In the genomic region with DNA sequence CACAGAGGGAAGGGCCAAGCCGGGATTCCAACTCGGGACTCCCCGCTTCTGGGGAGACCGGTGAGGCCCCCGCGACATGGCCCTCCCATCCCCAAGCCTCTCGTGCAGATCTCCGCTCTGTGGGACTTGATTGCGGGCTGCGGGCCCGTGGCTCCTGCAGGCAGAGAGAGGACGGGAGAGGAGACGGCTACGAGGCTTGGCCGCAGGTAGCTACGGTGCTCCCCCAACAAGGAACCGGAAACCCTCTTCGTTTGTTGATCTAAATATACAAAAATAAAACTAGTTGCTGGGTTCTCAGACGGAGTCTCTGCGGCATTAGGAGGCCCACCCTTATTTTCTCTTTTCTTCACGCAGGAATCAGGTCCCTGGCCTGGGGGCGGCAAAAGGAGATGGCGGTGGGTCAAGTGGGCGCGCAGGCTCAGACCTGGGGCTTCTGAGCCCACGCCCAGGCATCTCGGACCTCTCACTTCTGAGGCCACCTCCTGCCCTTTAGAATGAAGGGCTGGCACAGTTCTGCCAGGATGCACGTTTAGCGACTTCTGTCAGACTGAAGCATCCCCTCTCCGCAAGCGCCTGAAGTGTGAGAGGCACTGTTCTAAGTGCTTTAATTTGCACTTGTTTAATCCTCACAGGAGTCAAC, we compare ENCODE assay signal across 8 cellular contexts. TPM values are rescaled to one million over a fixed set of nuclear protein-coding genes. Genes with fewer than 3 reads are reported as not detected.
DNase-seq lines count a peak whose midpoint lies in the region; ATAC-seq and TF ChIP-seq lines count a peak whose summit lies in the region.

No MANE protein-coding gene starts in this region.

- peaks cover 8% of the 10 kb centered on the region for H3K36me3 ChIP-seq in CD4-positive, CD25-positive, alpha-beta regulatory T cell (ENCODE audit: control insufficient read depth, insufficient read depth, low read length)
- H3K36me3 ChIP-seq in ovary = no peaks in the 10 kb centered on the region

- intact Hi-C loops in activated CD8-positive, alpha-beta T cell treated with anti-CD3 and anti-CD28 coated beads for 36 hours (cut with micrococcal nuclease) = no loop called here
- intact Hi-C loops in ovary (cut with DNase I) = no loop called here

- H3K27me3 ChIP-seq in CD4-positive, CD25-positive, alpha-beta regulatory T cell (ENCODE audit: control insufficient read depth, insufficient read depth, low read length) = no peaks in the 10 kb centered on the region
- no peaks in the 10 kb centered on the region for H3K27me3 ChIP-seq in ovary

- H3K27ac ChIP-seq in CD4-positive, CD25-positive, alpha-beta regulatory T cell (ENCODE audit: insufficient read depth, low read length, poor library complexity, severe bottlenecking) = peak overlapping the region; percentile 94
- H3K27ac ChIP-seq in ovary = peak overlapping the region; percentile 94 to 98

- peaks cover 8% of the 10 kb centered on the region for H3K36me3 Mint-ChIP-seq in CD4-positive, CD25-positive, alpha-beta regulatory T cell
- H3K36me3 Mint-ChIP-seq in activated CD8-positive, alpha-beta T cell treated with anti-CD3 and anti-CD28 coated beads for 36 hours (ENCODE audit: low read depth) = peaks cover 1% of the 10 kb centered on the region

- peaks cover 28% of the 10 kb centered on the region for H3K4me1 ChIP-seq in CD4-positive, CD25-positive, alpha-beta regulatory T cell (ENCODE audit: control insufficient read depth, insufficient read depth, low read length, poor library complexity, severe bottlenecking)
- H3K4me1 ChIP-seq in ovary (ENCODE audit: insufficient read depth) = peaks cover 6% of the 10 kb centered on the region

- DNase-seq in CD4-positive, CD25-positive, alpha-beta regulatory T cell = peak in 2 of 3 donors; percentile 75 to 77
- DNase-seq in activated CD8-positive, alpha-beta T cell treated with anti-CD3 and anti-CD28 coated beads for 36 hours = peak; percentile 60
- no peak for DNase-seq in fibroblast of mammary gland (ENCODE audit: low read depth)
- DNase-seq in ovary = peak; percentile 20 to 55 (median 42)
- no peak for DNase-seq in D341Med (ENCODE audit: low spot score)
- DNase-seq in GOT3 (lab: John Stamatoyannopoulos, UW) = no peak

- H3K4me3 Mint-ChIP-seq in CD4-positive, CD25-positive, alpha-beta regulatory T cell = peak overlapping the region; percentile 90 to 99 (median 92)
- H3K4me3 Mint-ChIP-seq in activated CD8-positive, alpha-beta T cell treated with anti-CD3 and anti-CD28 coated beads for 36 hours = peak overlapping the region; percentile 78

- TF ChIP-seq CTCF in activated CD8-positive, alpha-beta T cell treated with anti-CD3 and anti-CD28 coated beads for 36 hours (IDR thresholded peaks at IDR 0.05) = no peak
- TF ChIP-seq CTCF in fibroblast of mammary gland (conservative IDR thresholded peaks at IDR 0.05; ENCODE audit: control insufficient read depth, insufficient read depth, low read depth, low read length) (no peak), ovary (IDR thresholded peaks at IDR 0.05) (no peak)

- CTCF ChIA-PET in activated CD8-positive, alpha-beta T cell treated with anti-CD3 and anti-CD28 coated beads for 36 hours (lab: Charles Lee) = interaction anchor here (2.3 to 4.3 kb wide), 4 partner anchors 14 to 48 kb away, joined by 5 to 26 read pairs (median 20); no protein-coding TSS in a partner anchor

- no peaks in the 10 kb centered on the region for H3K9me3 Mint-ChIP-seq in CD4-positive, CD25-positive, alpha-beta regulatory T cell
- H3K9me3 Mint-ChIP-seq in activated CD8-positive, alpha-beta T cell treated with anti-CD3 and anti-CD28 coated beads for 36 hours = no peaks in the 10 kb centered on the region

- no peak for TF ChIP-seq POLR2A in ovary (IDR thresholded peaks at IDR 0.05)

- no peak for TF ChIP-seq EP300 in ovary (IDR thresholded peaks at IDR 0.05)

- ATAC-seq in CD4-positive, CD25-positive, alpha-beta regulatory T cell (ENCODE audit: low read depth in 2 of 2) = peak; percentile 25 to 26
- ATAC-seq in GM19463 (IDR thresholded peaks at IDR 0.05; ENCODE audit: unreplicated experiment) (peak; percentile 18), HG03520 (IDR thresholded peaks at IDR 0.05; ENCODE audit: unreplicated experiment) (peak; percentile 23)
- ATAC-seq in activated CD8-positive, alpha-beta T cell treated with anti-CD3 and anti-CD28 coated beads for 36 hours = peak; percentile 28

- H3K9me3 ChIP-seq in CD4-positive, CD25-positive, alpha-beta regulatory T cell (ENCODE audit: control insufficient read depth in 2 of 2, low read length in 2 of 2) = no peaks in the 10 kb centered on the region
- no peaks in the 10 kb centered on the region for H3K9me3 ChIP-seq in ovary

- H3K27ac Mint-ChIP-seq in CD4-positive, CD25-positive, alpha-beta regulatory T cell = peak overlapping the region; percentile 92 to 97 (median 96)
- H3K27ac Mint-ChIP-seq in activated CD8-positive, alpha-beta T cell treated with anti-CD3 and anti-CD28 coated beads for 36 hours = peak overlapping the region; percentile 90

- POLR2A ChIA-PET in activated CD8-positive, alpha-beta T cell treated with anti-CD3 and anti-CD28 coated beads for 36 hours (lab: Charles Lee) = interaction anchor here (0.5 to 2.5 kb wide), 8 partner anchors 9 to 209 kb away, joined by 3 to 9 read pairs (median 3); a partner anchor contains a TSS

- H3K27me3 Mint-ChIP-seq in CD4-positive, CD25-positive, alpha-beta regulatory T cell = no peaks in the 10 kb centered on the region
- no peaks in the 10 kb centered on the region for H3K27me3 Mint-ChIP-seq in activated CD8-positive, alpha-beta T cell treated with anti-CD3 and anti-CD28 coated beads for 36 hours

- H3K4me1 Mint-ChIP-seq in CD4-positive, CD25-positive, alpha-beta regulatory T cell = peaks cover 5 to 56% (median 33%) of the 10 kb centered on the region in 4 donors
- H3K4me1 Mint-ChIP-seq in activated CD8-positive, alpha-beta T cell treated with anti-CD3 and anti-CD28 coated beads for 36 hours (ENCODE audit: low read depth) = peaks cover 20% of the 10 kb centered on the region

- H3K4me3 ChIP-seq in CD4-positive, CD25-positive, alpha-beta regulatory T cell (ENCODE audit: low read depth, low read length) = peak overlapping the region; percentile 69
- H3K4me3 ChIP-seq in fibroblast of mammary gland (ENCODE audit: control insufficient read depth, low read depth, low read length) (peak overlapping the region; percentile 68), ovary (peak overlapping the region; percentile 75)

- WGBS in ovary, 3 donors = 7 to 13% (median 8%) methylated on average over 31 of the region's 31 CpGs

RNA-seq across cellular contexts. Expression of a gene that starts 10.9 kb away (rescaled TPM):
- total RNA-seq in CD4-positive, CD25-positive, alpha-beta regulatory T cell = 87.6 TPM
- 10 to 100 TPM; 64.3 to 66.5 (median 65.3) TPM for polyA plus RNA-seq in CD4-positive, CD25-positive, alpha-beta regulatory T cell
- 10 to 100 TPM; 16.8 to 17.5 TPM for total RNA-seq in activated CD8-positive, alpha-beta T cell treated with anti-CD3 and anti-CD28 coated beads for 36 hours
- 100 to 1,000 TPM in 1 of 7 donors, 10 to 100 TPM in 6; 63.3 to 101 (median 65.0) TPM for total RNA-seq in ovary
- 10 to 100 TPM; 49.2 to 50.1 TPM for polyA plus RNA-seq in ovary

Comparison
In these comparisons a context has a peak if more than half of its experiments do, and no peak if none do; other contexts are left out.
1. DNase-seq: peak in CD4-positive, CD25-positive, alpha-beta regulatory T cell (2 of 3), activated CD8-positive, alpha-beta T cell treated with anti-CD3 and anti-CD28 coated beads for 36 hours (single experiment) and ovary (5 of 5); none in fibroblast of mammary gland (single experiment), D341Med (single experiment) and GOT3 (single experiment).
2. Peak in every context shown above with its lines, with median percentiles within 50 percentile points of each other: ATAC-seq and H3K4me3 ChIP-seq.